ENCODE assay signal across 1 cellular context in the genomic region with DNA sequence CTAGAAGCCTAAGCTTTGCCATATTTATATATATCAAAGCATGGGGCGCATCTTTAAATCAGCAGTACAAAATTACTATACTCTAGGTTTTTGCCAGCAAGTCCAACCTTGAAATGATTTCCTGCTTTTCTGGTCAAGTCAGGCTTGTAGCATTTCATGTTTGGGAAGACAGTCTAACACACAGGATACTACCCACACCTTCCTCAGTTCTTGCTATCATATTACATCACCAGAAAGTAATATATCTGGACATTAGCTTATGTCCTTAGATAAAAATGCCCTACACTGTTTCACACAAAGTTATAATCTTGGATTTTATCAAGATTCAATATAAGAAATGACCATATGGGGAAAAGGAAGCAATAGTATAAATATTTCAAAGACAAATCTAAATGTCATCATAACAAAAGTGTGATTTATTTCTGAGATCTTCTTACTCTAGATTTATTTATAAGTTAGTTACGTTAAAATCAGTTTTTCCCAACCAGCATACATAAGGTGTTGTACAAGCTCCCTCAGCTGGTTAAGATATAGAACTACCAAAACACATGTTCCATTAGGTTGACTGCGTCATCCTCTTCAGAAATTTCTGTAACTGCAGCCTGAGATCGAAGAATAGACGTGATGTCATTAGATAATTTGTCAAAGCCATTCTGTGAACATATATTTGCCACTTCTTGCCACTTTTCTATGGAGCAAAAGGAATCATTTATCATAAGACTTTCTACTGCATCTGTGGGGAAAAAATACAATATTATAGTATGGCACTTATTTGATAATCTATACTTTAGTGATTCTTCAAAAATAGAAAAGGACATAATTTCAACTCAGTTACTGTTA.
TF ChIP-seq lines count a peak whose summit lies in the region.

No MANE protein-coding gene starts in this region.

TF ChIP-seq in H1, 55 proteins besides CTCF, POLR2A, EP300 and RAD21:
- TF ChIP-seq TAF7 (optimal IDR thresholded peaks at IDR 0.05; ENCODE audit: borderline replicate concordance, low read depth, low read length) = no peak
- TF ChIP-seq HDAC2 (IDR thresholded peaks at IDR 0.05; ENCODE audit: borderline replicate concordance in 1 of 2, low read depth in 2 of 2, low read length in 2 of 2) = no peak
- no peak for TF ChIP-seq KDM5A (IDR thresholded peaks at IDR 0.05; ENCODE audit: low read length)
- TF ChIP-seq RFX5 (IDR thresholded peaks at IDR 0.05; ENCODE audit: borderline replicate concordance, low read depth, low read length) = no peak
- TF ChIP-seq, protein P1, sequence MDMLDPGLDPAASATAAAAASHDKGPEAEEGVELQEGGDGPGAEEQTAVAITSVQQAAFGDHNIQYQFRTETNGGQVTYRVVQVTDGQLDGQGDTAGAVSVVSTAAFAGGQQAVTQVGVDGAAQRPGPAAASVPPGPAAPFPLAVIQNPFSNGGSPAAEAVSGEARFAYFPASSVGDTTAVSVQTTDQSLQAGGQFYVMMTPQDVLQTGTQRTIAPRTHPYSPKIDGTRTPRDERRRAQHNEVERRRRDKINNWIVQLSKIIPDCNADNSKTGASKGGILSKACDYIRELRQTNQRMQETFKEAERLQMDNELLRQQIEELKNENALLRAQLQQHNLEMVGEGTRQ (IDR thresholded peaks at IDR 0.05; ENCODE audit: low read length) = no peak
- TF ChIP-seq BRCA1 (IDR thresholded peaks at IDR 0.05; ENCODE audit: low read depth, low read length) = no peak
- TF ChIP-seq EGR1 (IDR thresholded peaks at IDR 0.05; ENCODE audit: borderline replicate concordance, low read depth, low read length) = no peak
- TF ChIP-seq SP1 (IDR thresholded peaks at IDR 0.05; ENCODE audit: low read depth, low read length) = no peak
- no peak for TF ChIP-seq NANOG (IDR thresholded peaks at IDR 0.05; ENCODE audit: insufficient read depth, low read depth, low read length, poor library complexity, severe bottlenecking)
TF ChIP-seq in H1: peak in this region for 0.
